ENCODE assay signal across 10 cellular contexts in genomic region chr4:105352826-105353225, GRCh38.
A peak's percentile ranks its signal among the peaks of the same experiment; 100 is the strongest.
DNase-seq lines count a peak whose midpoint lies in the region; ATAC-seq and TF ChIP-seq lines count a peak whose summit lies in the region.
"Had no signal": no experiment of that assay in that cellular context is flagged by ENCODE, and none has a peak within 500 bp of the region (broad histone marks: within the 10 kb centered on the region; RNA-seq: fewer than 3 reads in every experiment).

No MANE protein-coding gene starts in this region.

- no peaks in the 10 kb centered on the region for H3K36me3 ChIP-seq in GM06990 (ENCODE audit: control insufficient read depth, insufficient read depth, low read length)

- peak overlapping the region; percentile 68 for H3K4me3 Mint-ChIP-seq in activated T-helper 17 cell treated with anti-CD3 and anti-CD28 coated beads, Interleukin-2, amount 50 U/mL, for 72 hours

- in situ Hi-C loops in KBM-7 (cut with MboI; ENCODE audit: low pct_unique_long_range_greater_than_20kb, low sequenced_read_pairs), result no loop called here

- H3K27me3 Mint-ChIP-seq in activated T-helper 17 cell treated with anti-CD3 and anti-CD28 coated beads, Interleukin-2, amount 50 U/mL, for 72 hours, result no peaks in the 10 kb centered on the region

- peak; percentile 42 for DNase-seq in GM06990 (ENCODE audit: extremely low read depth, insufficient read length)
- no peak for DNase-seq in KBM-7
- DNase-seq in UCSD-AML1 (lab: John Stamatoyannopoulos, UW; ENCODE audit: unreplicated experiment), result no peak
- DNase-seq in activated CD4-positive, alpha-beta T cell treated with anti-CD3 and anti-CD28 coated beads, Interleukin-2, amount 50 U/mL, for 1 hour, result no peak
- DNase-seq: left cardiac atrium, NCI-H748 treated with DMSO at 0.1 percent for 48 hours had no signal

- no peak overlapping the region for H3K4me3 ChIP-seq in GM06990 (replicated peaks; ENCODE audit: low read depth, low read length)

- peak; percentile 86 for ATAC-seq in GM19328 (IDR thresholded peaks at IDR 0.05; ENCODE audit: unreplicated experiment)
- peak; percentile 54 for ATAC-seq in HG02943 (IDR thresholded peaks at IDR 0.05; ENCODE audit: low read depth, unreplicated experiment)
- ATAC-seq in activated T-helper 17 cell treated with anti-CD3 and anti-CD28 coated beads, Interleukin-2, amount 50 U/mL, for 72 hours (replicated peaks), result peak; percentile 91
- ATAC-seq in GM19324 (IDR thresholded peaks at IDR 0.05; ENCODE audit: low FRiP score, unreplicated experiment), result no peak

- peak overlapping the region; percentile 73 for H3K27ac Mint-ChIP-seq in activated T-helper 17 cell treated with anti-CD3 and anti-CD28 coated beads, Interleukin-2, amount 50 U/mL, for 72 hours

- no peaks in the 10 kb centered on the region for H3K9me3 Mint-ChIP-seq in activated T-helper 17 cell treated with anti-CD3 and anti-CD28 coated beads, Interleukin-2, amount 50 U/mL, for 72 hours

- no peaks in the 10 kb centered on the region for H3K36me3 Mint-ChIP-seq in activated T-helper 17 cell treated with anti-CD3 and anti-CD28 coated beads, Interleukin-2, amount 50 U/mL, for 72 hours (ENCODE audit: low read depth)

- TF ChIP-seq CTCF in GM06990 (IDR thresholded peaks at IDR 0.05; ENCODE audit: insufficient read depth, low read length, poor library complexity, severe bottlenecking), result no peak

- H3K4me1 Mint-ChIP-seq in activated T-helper 17 cell treated with anti-CD3 and anti-CD28 coated beads, Interleukin-2, amount 50 U/mL, for 72 hours, result peaks cover 9% of the 10 kb centered on the region

- H3K27me3 ChIP-seq in GM06990 (replicated peaks; ENCODE audit: control insufficient read depth, insufficient read depth, low read length), result no peaks in the 10 kb centered on the region
